ENCODE assay signal across 9 cellular contexts in genomic region chr11:1750481-1750839, GRCh38. TPM values are rescaled to one million over a fixed set of nuclear protein-coding genes. Genes with fewer than 3 reads are reported as not detected.
DNase-seq lines count a peak whose midpoint lies in the region; ATAC-seq and TF ChIP-seq lines count a peak whose summit lies in the region.
"Had no signal": no experiment of that assay in that cellular context is flagged by ENCODE, and none has a peak within 500 bp of the region (broad histone marks: within the 10 kb centered on the region; RNA-seq: fewer than 3 reads in every experiment).

TSS of gene IFITM10 (minus strand) at chr11:1750595. CDS start at chr11:1750442, 153 bp downstream.

- DNase-seq in 8988T (peak; percentile 79), OCI-M1 (lab: John Stamatoyannopoulos, UW) (peak; percentile 48), coronary artery (ENCODE audit: low spot score) (no peak), mucosa of descending colon (peak in 2 of 3 donors; percentile 57 to 62), HuH-7.5 (ENCODE audit: low spot score) (no peak), RPMI8226 (no peak)
- DNase-seq: NCI-H345 had no signal

- no peaks in the 10 kb centered on the region for H3K36me3 ChIP-seq in mucosa of descending colon (ENCODE audit: low read depth)

- ATAC-seq in mucosa of descending colon, result peak; percentile 38
- no peak for ATAC-seq in GM19463 (IDR thresholded peaks at IDR 0.05; ENCODE audit: unreplicated experiment)
- no peak for ATAC-seq in GM21619 (IDR thresholded peaks at IDR 0.05; ENCODE audit: unreplicated experiment)

- no peaks in the 10 kb centered on the region for H3K9me3 ChIP-seq in mucosa of descending colon

- no peak for TF ChIP-seq CTCF in coronary artery (IDR thresholded peaks at IDR 0.05)
- TF ChIP-seq CTCF in mucosa of descending colon (IDR thresholded peaks at IDR 0.05), result no peak

- peak within 1 kb of the TSS; percentile 77 to 87 for H3K27ac ChIP-seq in coronary artery

- H3K4me1 ChIP-seq in mucosa of descending colon (ENCODE audit: low read depth), result no peaks in the 10 kb centered on the region

- peak within 1 kb of the TSS; percentile 72 for H3K4me3 ChIP-seq in coronary artery
- H3K4me3 ChIP-seq in mucosa of descending colon, result no peak within 1 kb of the TSS

- intact Hi-C loops in mucosa of descending colon (cut with DNase I, micrococcal nuclease), result no loop called here

RNA-seq across cellular contexts. Expression of gene IFITM10, which starts in this region (rescaled TPM):
- 1 to 10 TPM in 2 of 3 donors, under 1 TPM in 1; 0.46 to 2.8 (median 1.9) TPM for total RNA-seq in mucosa of descending colon

Comparison
In these comparisons a context has a peak if more than half of its experiments do, and no peak if none do; other contexts are left out.
1. DNase-seq: peak in 8988T (single experiment), OCI-M1 (single experiment) and mucosa of descending colon (2 of 3); none in coronary artery (single experiment), HuH-7.5 (single experiment) and RPMI8226 (single experiment).